In genomic region chr2:10434885-10435419, GRCh38 we compare ENCODE assay signal across 8 cellular contexts. TPM values are rescaled to one million over a fixed set of nuclear protein-coding genes. Genes with fewer than 3 reads are reported as not detected.
DNase-seq lines count a peak whose midpoint lies in the region; ATAC-seq and TF ChIP-seq lines count a peak whose summit lies in the region.

No MANE protein-coding gene starts in this region.

- H3K27ac Mint-ChIP-seq in CD14-positive monocyte (no peak overlapping the region), neural crest cell (ENCODE audit: unreplicated experiment) (no peak overlapping the region)

- TF ChIP-seq CTCF in CD14-positive monocyte (IDR thresholded peaks at IDR 0.05) = peak; percentile 96
- TF ChIP-seq CTCF in esophagus squamous epithelium (IDR thresholded peaks at IDR 0.05) = peak; percentile 93 to 97 (median 96)
- peak; percentile 98 for TF ChIP-seq CTCF in neural crest cell (conservative IDR thresholded peaks at IDR 0.05)

- peak; percentile 78 for DNase-seq in CD14-positive monocyte (ENCODE audit: low spot score)
- peak; percentile 45 for DNase-seq in OCI-M2 (lab: John Stamatoyannopoulos, UW; ENCODE audit: unreplicated experiment)
- peak; percentile 73 for DNase-seq in activated T-cell treated with anti-CD3 and anti-CD28 coated beads for 4 hours
- no peak for DNase-seq in esophagus squamous epithelium (lab: John Stamatoyannopoulos, UW)
- DNase-seq in neural crest cell (ENCODE audit: low read depth, low spot score) = peak; percentile 88
- DNase-seq in superior temporal gyrus (ENCODE audit: extremely low spot score) = peak; percentile 80

- WGBS in esophagus squamous epithelium, 2 donors = 5 to 67% methylated on average over 2 to 4 of the region's 19 CpGs

- H3K36me3 ChIP-seq in HUES48 (ENCODE audit: control insufficient read depth, insufficient read depth, low read length) (peaks cover 8% of the 10 kb centered on the region), esophagus squamous epithelium (peaks cover 2 to 10% (median 2%) of the 10 kb centered on the region in 3 donors)

- intact Hi-C loops in CD14-positive monocyte (cut with micrococcal nuclease) = loop anchor here (1.0 to 10.0 kb wide), 5 partner anchors 168 to 450 kb away; no protein-coding TSS in a partner anchor
- intact Hi-C loops in esophagus squamous epithelium (cut with DNase I) = loop anchor here (5.0 to 10.0 kb wide), 2 partner anchors 308 to 360 kb away; no protein-coding TSS in a partner anchor

- ATAC-seq in GM19397 (IDR thresholded peaks at IDR 0.05; ENCODE audit: unreplicated experiment) = peak; percentile 56

- H3K27me3 Mint-ChIP-seq in CD14-positive monocyte (ENCODE audit: low read depth in 3 of 3) (peaks cover 7 to 16% (median 8%) of the 10 kb centered on the region in 3 donors), neural crest cell (ENCODE audit: low read depth) (peaks cover 8% of the 10 kb centered on the region)

- H3K9me3 Mint-ChIP-seq in CD14-positive monocyte (peaks cover 0 to 2% (median 0%) of the 10 kb centered on the region in 7 donors), neural crest cell (no peaks in the 10 kb centered on the region)

- H3K4me3 ChIP-seq in HUES48 (ENCODE audit: low read depth, low read length) (no peak overlapping the region), esophagus squamous epithelium (no peak overlapping the region)

- TF ChIP-seq POLR2A in esophagus squamous epithelium (IDR thresholded peaks at IDR 0.05) = no peak

- H3K4me1 Mint-ChIP-seq in CD14-positive monocyte (peaks cover 15% of the 10 kb centered on the region), neural crest cell (peaks cover 12% of the 10 kb centered on the region)

- H3K9me3 ChIP-seq in HUES48 (ENCODE audit: control insufficient read depth, insufficient read depth, low read length) (no peaks in the 10 kb centered on the region), esophagus squamous epithelium (no peaks in the 10 kb centered on the region)

- H3K36me3 Mint-ChIP-seq in CD14-positive monocyte (peaks cover 16 to 18% of the 10 kb centered on the region in 2 donors), neural crest cell (ENCODE audit: low read depth) (no peaks in the 10 kb centered on the region)

- no peak overlapping the region for H3K4me3 Mint-ChIP-seq in CD14-positive monocyte
- peak overlapping the region; percentile 83 for H3K4me3 Mint-ChIP-seq in neural crest cell

- H3K27me3 ChIP-seq in HUES48 (ENCODE audit: control insufficient read depth, insufficient read depth, low read length) (peaks cover 11% of the 10 kb centered on the region), esophagus squamous epithelium (peaks cover 0 to 17% (median 0%) of the 10 kb centered on the region in 4 donors)

- H3K9ac ChIP-seq in HUES48 (ENCODE audit: low read depth, low read length) = no peak overlapping the region

- no peaks in the 10 kb centered on the region for H3K4me1 ChIP-seq in HUES48 (ENCODE audit: control insufficient read depth, insufficient read depth, low read length)
- peaks cover 0 to 23% (median 11%) of the 10 kb centered on the region in 3 donors for H3K4me1 ChIP-seq in esophagus squamous epithelium

- H3K27ac ChIP-seq in HUES48 (ENCODE audit: low read depth, low read length) (peak overlapping the region; percentile 0), esophagus squamous epithelium (no peak overlapping the region)

RNA-seq across cellular contexts. Expression of gene ODC1, which starts 13.2 kb away (rescaled TPM):
- polyA plus RNA-seq in CD14-positive monocyte = 10 to 100 TPM; 22.7 to 23.6 TPM
- total RNA-seq in esophagus squamous epithelium = 10 to 100 TPM; 14.9 to 66.8 (median 26.3) TPM
- 279 and 290 TPM in 2 replicates for total RNA-seq in neural crest cell
